Comparison of ENCODE assay signal across 20 cellular contexts in the genomic region with DNA sequence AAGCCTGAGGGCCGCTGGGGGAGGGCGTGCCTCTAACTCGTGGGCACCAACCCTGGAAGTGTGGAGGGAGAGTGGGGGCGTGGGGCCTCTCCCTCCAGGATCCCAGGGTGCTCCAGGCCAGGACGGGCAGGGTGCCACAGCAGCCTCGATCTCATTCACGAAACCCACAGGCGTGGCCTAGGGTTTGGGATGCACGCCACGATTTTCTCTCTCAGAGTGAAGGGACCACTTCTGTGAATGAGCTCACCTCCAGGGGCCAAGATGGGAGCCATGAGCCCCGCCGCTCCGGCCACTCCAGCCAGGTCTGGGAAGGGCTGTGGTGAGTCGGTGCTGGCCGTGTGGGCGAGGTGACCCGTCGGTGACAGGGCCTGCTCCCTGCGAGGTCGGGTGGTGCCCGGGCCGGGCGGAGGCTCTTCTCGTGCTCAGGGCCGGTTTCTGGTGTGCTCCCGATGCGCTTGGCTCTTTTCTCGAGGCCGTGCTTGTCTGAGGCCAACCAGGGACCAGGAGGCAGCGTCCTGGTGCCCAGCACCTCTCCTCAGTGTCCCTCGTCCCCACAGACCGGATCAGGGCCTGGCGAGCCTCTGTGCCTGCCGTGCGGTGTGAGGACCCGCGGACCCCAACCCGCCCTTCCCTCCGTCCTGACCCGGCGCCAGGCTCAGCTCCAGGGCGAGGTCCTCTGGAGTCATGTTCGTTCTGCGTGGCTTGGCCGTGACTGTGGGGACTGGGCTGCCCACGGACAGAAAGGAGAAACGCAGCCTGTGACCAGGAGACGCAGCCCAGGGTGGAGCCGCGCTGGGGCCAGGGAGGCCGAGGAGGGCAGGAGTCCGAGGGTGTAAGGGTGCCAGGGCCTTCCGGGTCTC.
"Had no signal": no experiment of that assay in that cellular context is flagged by ENCODE, and none has a peak within 500 bp of the region (broad histone marks: within the 10 kb centered on the region; RNA-seq: fewer than 3 reads in every experiment).

No MANE protein-coding gene starts in this region.

- DNase-seq: activated CD4-positive, alpha-beta memory T cell treated with anti-CD3 and anti-CD28 coated beads for 36 hours; activated CD4-positive, alpha-beta T cell treated with anti-CD3 and anti-CD28 coated beads for 48 hours; activated gamma-delta T cell; activated naive CD4-positive, alpha-beta T cell treated with anti-CD3 and anti-CD28 coated beads, Interleukin-2, amount 50 U/mL, for 16 hours; activated naive CD8-positive, alpha-beta T cell treated with anti-CD3 and anti-CD28 coated beads, Interleukin-2, amount 50 U/mL, for 24 hours; activated T-cell treated with anti-CD3 and anti-CD28 coated beads for 4 hours; anterior cingulate cortex; endodermal cell; islet precursor cell; nephron progenitor cell; nucleus accumbens; SK-N-SH; stimulated activated CD4-positive, alpha-beta T cell treated with anti-CD3 and anti-CD28 coated beads, Interleukin-4, amount 100 ng/mL, for 4 hours; stimulated activated naive CD8-positive, alpha-beta T cell treated with anti-CD3 and anti-CD28 coated beads, Interleukin-15, Interleukin-2, amounts not matched to agents 100 U/mL and 50 U/mL, for 24 hours had no signal

- H3K4me1 ChIP-seq: heart left ventricle, tibial nerve had no signal

- H3K4me3 Mint-ChIP-seq: activated CD4-positive, alpha-beta memory T cell treated with anti-CD3 and anti-CD28 coated beads for 36 hours; activated naive CD8-positive, alpha-beta T cell treated with anti-CD3 and anti-CD28 coated beads, Interleukin-2, amount 50 U/mL, for 24 hours; endodermal cell; memory B cell; nephron progenitor cell had no signal

- H3K27ac Mint-ChIP-seq: activated CD4-positive, alpha-beta memory T cell treated with anti-CD3 and anti-CD28 coated beads for 36 hours; activated naive CD8-positive, alpha-beta T cell treated with anti-CD3 and anti-CD28 coated beads, Interleukin-2, amount 50 U/mL, for 24 hours; endodermal cell; memory B cell had no signal

- H3K9ac ChIP-seq: SK-N-SH had no signal

- H3K36me3 ChIP-seq: cardiac muscle cell had no signal

- H3K27ac ChIP-seq: body of pancreas, cardiac muscle cell, gastroesophageal sphincter, heart left ventricle, tibial nerve had no signal

- H3K27me3 ChIP-seq: body of pancreas, cardiac muscle cell, gastroesophageal sphincter, heart left ventricle, tibial nerve had no signal

- H3K27me3 Mint-ChIP-seq: activated CD4-positive, alpha-beta memory T cell treated with anti-CD3 and anti-CD28 coated beads for 36 hours; activated naive CD8-positive, alpha-beta T cell treated with anti-CD3 and anti-CD28 coated beads, Interleukin-2, amount 50 U/mL, for 24 hours; memory B cell had no signal

- H3K4me3 ChIP-seq: body of pancreas, cardiac muscle cell, gastroesophageal sphincter, heart left ventricle, tibial nerve had no signal

- H3K9me3 ChIP-seq: body of pancreas, SK-N-SH had no signal

- H3K4me2 ChIP-seq: SK-N-SH had no signal

- ATAC-seq: activated naive CD8-positive, alpha-beta T cell treated with anti-CD3 and anti-CD28 coated beads, Interleukin-2, amount 50 U/mL, for 24 hours; body of pancreas; gastroesophageal sphincter; stimulated activated naive CD8-positive, alpha-beta T cell treated with anti-CD3 and anti-CD28 coated beads, Interleukin-15, Interleukin-2, amounts not matched to agents 100 U/mL and 50 U/mL, for 24 hours had no signal

- H3K9me3 Mint-ChIP-seq: activated CD4-positive, alpha-beta memory T cell treated with anti-CD3 and anti-CD28 coated beads for 36 hours; activated naive CD8-positive, alpha-beta T cell treated with anti-CD3 and anti-CD28 coated beads, Interleukin-2, amount 50 U/mL, for 24 hours had no signal

- H3K4me1 Mint-ChIP-seq: activated naive CD8-positive, alpha-beta T cell treated with anti-CD3 and anti-CD28 coated beads, Interleukin-2, amount 50 U/mL, for 24 hours; endodermal cell; memory B cell had no signal
